Comparison of ENCODE assay signal across 1 cellular context in the genomic region with DNA sequence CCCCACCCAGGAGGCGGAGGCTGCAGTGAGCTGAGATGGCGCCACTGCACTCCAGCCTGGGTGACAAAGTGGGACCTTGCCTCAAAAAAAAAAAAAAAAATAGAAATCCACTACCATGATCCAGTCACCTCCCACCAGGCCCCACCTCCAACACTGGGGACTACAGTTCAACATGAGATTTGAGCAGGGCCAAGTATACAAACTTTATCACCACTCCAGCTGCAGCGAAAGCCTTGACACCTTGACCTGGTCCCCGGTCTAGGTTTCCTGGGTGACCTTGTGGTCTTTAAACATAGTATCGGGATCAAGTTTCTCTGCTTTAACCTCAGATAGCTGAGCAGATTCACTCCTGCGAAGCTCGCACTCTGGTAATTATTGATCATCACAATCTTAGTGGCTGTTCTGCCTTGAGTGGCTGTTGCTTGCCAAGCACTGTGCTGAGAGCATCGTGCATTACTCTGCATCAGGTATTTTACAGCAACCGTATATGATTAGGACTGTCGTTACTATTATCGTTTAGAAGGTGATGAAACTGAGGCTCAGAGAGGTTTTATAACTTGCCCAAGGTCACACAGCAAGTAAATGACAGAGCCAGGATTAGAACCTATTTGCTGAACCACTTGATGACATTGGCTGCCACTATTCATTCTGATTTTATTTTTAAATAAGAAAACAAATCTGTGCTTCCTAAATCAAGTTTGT.
A peak's percentile ranks its signal among the peaks of the same experiment; 100 is the strongest.
TF ChIP-seq lines count a peak whose summit lies in the region.

No MANE protein-coding gene starts in this region.

TF ChIP-seq in K562, 482 proteins besides CTCF, POLR2A, EP300 and RAD21:
- TF ChIP-seq KDM5B (IDR thresholded peaks at IDR 0.05; ENCODE audit: insufficient replicate concordance, low read depth, low read length) (no peak), HDGF (IDR thresholded peaks at IDR 0.05) (no peak), GATAD2A (IDR thresholded peaks at IDR 0.05) (no peak), MED1 (CRISPR knock-in tag; IDR thresholded peaks at IDR 0.05; ENCODE audit: borderline replicate concordance) (no peak), ARHGAP35 (IDR thresholded peaks at IDR 0.05; ENCODE audit: partially characterized antibody) (no peak), CBFA2T3 (IDR thresholded peaks at IDR 0.05) (peak; percentile 57), HDAC3 (IDR thresholded peaks at IDR 0.05; ENCODE audit: borderline replicate concordance, partially characterized antibody) (no peak), POLR2G (IDR thresholded peaks at IDR 0.05; ENCODE audit: low read depth, low read length) (no peak), ZNF384 (IDR thresholded peaks at IDR 0.05; ENCODE audit: low read depth, low read length) (0 out of 2 replicates have a peak, but pooled peaks have one; percentile 15), CEBPG (CRISPR knock-in tag; IDR thresholded peaks at IDR 0.05) (no peak), CEBPG (tag; conservative IDR thresholded peaks at IDR 0.05 in 1 of 2, IDR thresholded peaks at IDR 0.05 in 1 of 2) (no peak), HMG20B (CRISPR knock-in tag; IDR thresholded peaks at IDR 0.05) (no peak), CBFA2T2 (conservative IDR thresholded peaks at IDR 0.05) (peak; percentile 23; the same call in 1 of the 2 replicates), SUPT5H (IDR thresholded peaks at IDR 0.05) (no peak), SETDB1 (IDR thresholded peaks at IDR 0.05; ENCODE audit: low read length) (no peak), CSDE1 (IDR thresholded peaks at IDR 0.05) (no peak), BHLHE40 (IDR thresholded peaks at IDR 0.05; ENCODE audit: low read length) (no peak), RBM25 (IDR thresholded peaks at IDR 0.05; ENCODE audit: low read depth, low read length, severe bottlenecking) (peak; percentile 82), HSF4 (CRISPR knock-in tag; IDR thresholded peaks at IDR 0.05; ENCODE audit: borderline replicate concordance) (no peak), RBBP5 (IDR thresholded peaks at IDR 0.05; ENCODE audit: borderline replicate concordance, insufficient read depth, low read length, poor library complexity, severe bottlenecking) (no peak), KDM1A (IDR thresholded peaks at IDR 0.05) (peak in 1 of 2 experiments; percentile 80), PCBP1 (IDR thresholded peaks at IDR 0.05; ENCODE audit: low read depth, low read length, poor library complexity, severe bottlenecking) (no peak), HLTF (IDR thresholded peaks at IDR 0.05) (no peak), XRCC4 (IDR thresholded peaks at IDR 0.05; ENCODE audit: extremely low read depth, insufficient read depth, insufficient read length) (no peak), ZBTB17 (CRISPR knock-in tag; IDR thresholded peaks at IDR 0.05) (no peak), SMARCB1 (IDR thresholded peaks at IDR 0.05; ENCODE audit: insufficient read length, low read depth) (no peak), CC2D1A (IDR thresholded peaks at IDR 0.05) (no peak), ERF (CRISPR knock-in tag; IDR thresholded peaks at IDR 0.05) (no peak), ZFP36 (IDR thresholded peaks at IDR 0.05; ENCODE audit: low read depth, low read length, partially characterized antibody) (peak; percentile 33), ZNF830 (CRISPR knock-in tag; IDR thresholded peaks at IDR 0.05) (no peak), U2AF1 (optimal IDR thresholded peaks at IDR 0.05; ENCODE audit: low read depth, low read length) (no peak), ZNF354B (CRISPR knock-in tag; IDR thresholded peaks at IDR 0.05) (no peak), SAFB2 (IDR thresholded peaks at IDR 0.05; ENCODE audit: borderline replicate concordance, low read depth, low read length, severe bottlenecking) (no peak), ZBTB7A (IDR thresholded peaks at IDR 0.05; ENCODE audit: borderline replicate concordance, control insufficient read depth, low read depth, low read length) (no peak), HMG20A (CRISPR knock-in tag; conservative IDR thresholded peaks at IDR 0.05) (no peak), MXI1 (IDR thresholded peaks at IDR 0.05; ENCODE audit: low read depth, low read length) (no peak), PML (IDR thresholded peaks at IDR 0.05; ENCODE audit: low read length) (no peak), DDX20 (tag; IDR thresholded peaks at IDR 0.05; ENCODE audit: low read depth) (no peak), IFI16 (CRISPR knock-in tag; IDR thresholded peaks at IDR 0.05) (no peak), ZNF165 (CRISPR knock-in tag; IDR thresholded peaks at IDR 0.05; ENCODE audit: borderline replicate concordance) (no peak)
- TF ChIP-seq, protein P1, sequence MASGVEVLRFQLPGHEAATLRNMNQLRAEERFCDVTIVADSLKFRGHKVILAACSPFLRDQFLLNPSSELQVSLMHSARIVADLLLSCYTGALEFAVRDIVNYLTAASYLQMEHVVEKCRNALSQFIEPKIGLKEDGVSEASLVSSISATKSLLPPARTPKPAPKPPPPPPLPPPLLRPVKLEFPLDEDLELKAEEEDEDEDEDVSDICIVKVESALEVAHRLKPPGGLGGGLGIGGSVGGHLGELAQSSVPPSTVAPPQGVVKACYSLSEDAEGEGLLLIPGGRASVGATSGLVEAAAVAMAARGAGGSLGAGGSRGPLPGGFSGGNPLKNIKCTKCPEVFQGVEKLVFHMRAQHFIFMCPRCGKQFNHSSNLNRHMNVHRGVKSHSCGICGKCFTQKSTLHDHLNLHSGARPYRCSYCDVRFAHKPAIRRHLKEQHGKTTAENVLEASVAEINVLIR (CRISPR knock-in tag; IDR thresholded peaks at IDR 0.05) = no peak
- TF ChIP-seq, protein P2, sequence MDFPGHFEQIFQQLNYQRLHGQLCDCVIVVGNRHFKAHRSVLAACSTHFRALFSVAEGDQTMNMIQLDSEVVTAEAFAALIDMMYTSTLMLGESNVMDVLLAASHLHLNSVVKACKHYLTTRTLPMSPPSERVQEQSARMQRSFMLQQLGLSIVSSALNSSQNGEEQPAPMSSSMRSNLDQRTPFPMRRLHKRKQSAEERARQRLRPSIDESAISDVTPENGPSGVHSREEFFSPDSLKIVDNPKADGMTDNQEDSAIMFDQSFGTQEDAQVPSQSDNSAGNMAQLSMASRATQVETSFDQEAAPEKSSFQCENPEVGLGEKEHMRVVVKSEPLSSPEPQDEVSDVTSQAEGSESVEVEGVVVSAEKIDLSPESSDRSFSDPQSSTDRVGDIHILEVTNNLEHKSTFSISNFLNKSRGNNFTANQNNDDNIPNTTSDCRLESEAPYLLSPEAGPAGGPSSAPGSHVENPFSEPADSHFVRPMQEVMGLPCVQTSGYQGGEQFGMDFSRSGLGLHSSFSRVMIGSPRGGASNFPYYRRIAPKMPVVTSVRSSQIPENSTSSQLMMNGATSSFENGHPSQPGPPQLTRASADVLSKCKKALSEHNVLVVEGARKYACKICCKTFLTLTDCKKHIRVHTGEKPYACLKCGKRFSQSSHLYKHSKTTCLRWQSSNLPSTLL (IDR thresholded peaks at IDR 0.05) = no peak
- TF ChIP-seq, protein P3, sequence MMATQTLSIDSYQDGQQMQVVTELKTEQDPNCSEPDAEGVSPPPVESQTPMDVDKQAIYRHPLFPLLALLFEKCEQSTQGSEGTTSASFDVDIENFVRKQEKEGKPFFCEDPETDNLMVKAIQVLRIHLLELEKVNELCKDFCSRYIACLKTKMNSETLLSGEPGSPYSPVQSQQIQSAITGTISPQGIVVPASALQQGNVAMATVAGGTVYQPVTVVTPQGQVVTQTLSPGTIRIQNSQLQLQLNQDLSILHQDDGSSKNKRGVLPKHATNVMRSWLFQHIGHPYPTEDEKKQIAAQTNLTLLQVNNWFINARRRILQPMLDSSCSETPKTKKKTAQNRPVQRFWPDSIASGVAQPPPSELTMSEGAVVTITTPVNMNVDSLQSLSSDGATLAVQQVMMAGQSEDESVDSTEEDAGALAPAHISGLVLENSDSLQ (IDR thresholded peaks at IDR 0.05) = no peak
- TF ChIP-seq, protein P4, sequence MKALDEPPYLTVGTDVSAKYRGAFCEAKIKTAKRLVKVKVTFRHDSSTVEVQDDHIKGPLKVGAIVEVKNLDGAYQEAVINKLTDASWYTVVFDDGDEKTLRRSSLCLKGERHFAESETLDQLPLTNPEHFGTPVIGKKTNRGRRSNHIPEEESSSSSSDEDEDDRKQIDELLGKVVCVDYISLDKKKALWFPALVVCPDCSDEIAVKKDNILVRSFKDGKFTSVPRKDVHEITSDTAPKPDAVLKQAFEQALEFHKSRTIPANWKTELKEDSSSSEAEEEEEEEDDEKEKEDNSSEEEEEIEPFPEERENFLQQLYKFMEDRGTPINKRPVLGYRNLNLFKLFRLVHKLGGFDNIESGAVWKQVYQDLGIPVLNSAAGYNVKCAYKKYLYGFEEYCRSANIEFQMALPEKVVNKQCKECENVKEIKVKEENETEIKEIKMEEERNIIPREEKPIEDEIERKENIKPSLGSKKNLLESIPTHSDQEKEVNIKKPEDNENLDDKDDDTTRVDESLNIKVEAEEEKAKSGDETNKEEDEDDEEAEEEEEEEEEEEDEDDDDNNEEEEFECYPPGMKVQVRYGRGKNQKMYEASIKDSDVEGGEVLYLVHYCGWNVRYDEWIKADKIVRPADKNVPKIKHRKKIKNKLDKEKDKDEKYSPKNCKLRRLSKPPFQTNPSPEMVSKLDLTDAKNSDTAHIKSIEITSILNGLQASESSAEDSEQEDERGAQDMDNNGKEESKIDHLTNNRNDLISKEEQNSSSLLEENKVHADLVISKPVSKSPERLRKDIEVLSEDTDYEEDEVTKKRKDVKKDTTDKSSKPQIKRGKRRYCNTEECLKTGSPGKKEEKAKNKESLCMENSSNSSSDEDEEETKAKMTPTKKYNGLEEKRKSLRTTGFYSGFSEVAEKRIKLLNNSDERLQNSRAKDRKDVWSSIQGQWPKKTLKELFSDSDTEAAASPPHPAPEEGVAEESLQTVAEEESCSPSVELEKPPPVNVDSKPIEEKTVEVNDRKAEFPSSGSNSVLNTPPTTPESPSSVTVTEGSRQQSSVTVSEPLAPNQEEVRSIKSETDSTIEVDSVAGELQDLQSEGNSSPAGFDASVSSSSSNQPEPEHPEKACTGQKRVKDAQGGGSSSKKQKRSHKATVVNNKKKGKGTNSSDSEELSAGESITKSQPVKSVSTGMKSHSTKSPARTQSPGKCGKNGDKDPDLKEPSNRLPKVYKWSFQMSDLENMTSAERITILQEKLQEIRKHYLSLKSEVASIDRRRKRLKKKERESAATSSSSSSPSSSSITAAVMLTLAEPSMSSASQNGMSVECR (CRISPR knock-in tag; IDR thresholded peaks at IDR 0.05) = no peak
- TF ChIP-seq, protein P5, sequence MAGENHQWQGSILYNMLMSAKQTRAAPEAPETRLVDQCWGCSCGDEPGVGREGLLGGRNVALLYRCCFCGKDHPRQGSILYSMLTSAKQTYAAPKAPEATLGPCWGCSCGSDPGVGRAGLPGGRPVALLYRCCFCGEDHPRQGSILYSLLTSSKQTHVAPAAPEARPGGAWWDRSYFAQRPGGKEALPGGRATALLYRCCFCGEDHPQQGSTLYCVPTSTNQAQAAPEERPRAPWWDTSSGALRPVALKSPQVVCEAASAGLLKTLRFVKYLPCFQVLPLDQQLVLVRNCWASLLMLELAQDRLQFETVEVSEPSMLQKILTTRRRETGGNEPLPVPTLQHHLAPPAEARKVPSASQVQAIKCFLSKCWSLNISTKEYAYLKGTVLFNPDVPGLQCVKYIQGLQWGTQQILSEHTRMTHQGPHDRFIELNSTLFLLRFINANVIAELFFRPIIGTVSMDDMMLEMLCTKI (IDR thresholded peaks at IDR 0.05; ENCODE audit: partially characterized antibody) = no peak
- TF ChIP-seq, protein P6, sequence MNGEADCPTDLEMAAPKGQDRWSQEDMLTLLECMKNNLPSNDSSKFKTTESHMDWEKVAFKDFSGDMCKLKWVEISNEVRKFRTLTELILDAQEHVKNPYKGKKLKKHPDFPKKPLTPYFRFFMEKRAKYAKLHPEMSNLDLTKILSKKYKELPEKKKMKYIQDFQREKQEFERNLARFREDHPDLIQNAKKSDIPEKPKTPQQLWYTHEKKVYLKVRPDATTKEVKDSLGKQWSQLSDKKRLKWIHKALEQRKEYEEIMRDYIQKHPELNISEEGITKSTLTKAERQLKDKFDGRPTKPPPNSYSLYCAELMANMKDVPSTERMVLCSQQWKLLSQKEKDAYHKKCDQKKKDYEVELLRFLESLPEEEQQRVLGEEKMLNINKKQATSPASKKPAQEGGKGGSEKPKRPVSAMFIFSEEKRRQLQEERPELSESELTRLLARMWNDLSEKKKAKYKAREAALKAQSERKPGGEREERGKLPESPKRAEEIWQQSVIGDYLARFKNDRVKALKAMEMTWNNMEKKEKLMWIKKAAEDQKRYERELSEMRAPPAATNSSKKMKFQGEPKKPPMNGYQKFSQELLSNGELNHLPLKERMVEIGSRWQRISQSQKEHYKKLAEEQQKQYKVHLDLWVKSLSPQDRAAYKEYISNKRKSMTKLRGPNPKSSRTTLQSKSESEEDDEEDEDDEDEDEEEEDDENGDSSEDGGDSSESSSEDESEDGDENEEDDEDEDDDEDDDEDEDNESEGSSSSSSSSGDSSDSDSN (IDR thresholded peaks at IDR 0.05; ENCODE audit: borderline replicate concordance in 1 of 2, low read depth in 2 of 2, low read length in 2 of 2) = no peak
